14 cellular contexts compared by ENCODE assay signal in the genomic region with DNA sequence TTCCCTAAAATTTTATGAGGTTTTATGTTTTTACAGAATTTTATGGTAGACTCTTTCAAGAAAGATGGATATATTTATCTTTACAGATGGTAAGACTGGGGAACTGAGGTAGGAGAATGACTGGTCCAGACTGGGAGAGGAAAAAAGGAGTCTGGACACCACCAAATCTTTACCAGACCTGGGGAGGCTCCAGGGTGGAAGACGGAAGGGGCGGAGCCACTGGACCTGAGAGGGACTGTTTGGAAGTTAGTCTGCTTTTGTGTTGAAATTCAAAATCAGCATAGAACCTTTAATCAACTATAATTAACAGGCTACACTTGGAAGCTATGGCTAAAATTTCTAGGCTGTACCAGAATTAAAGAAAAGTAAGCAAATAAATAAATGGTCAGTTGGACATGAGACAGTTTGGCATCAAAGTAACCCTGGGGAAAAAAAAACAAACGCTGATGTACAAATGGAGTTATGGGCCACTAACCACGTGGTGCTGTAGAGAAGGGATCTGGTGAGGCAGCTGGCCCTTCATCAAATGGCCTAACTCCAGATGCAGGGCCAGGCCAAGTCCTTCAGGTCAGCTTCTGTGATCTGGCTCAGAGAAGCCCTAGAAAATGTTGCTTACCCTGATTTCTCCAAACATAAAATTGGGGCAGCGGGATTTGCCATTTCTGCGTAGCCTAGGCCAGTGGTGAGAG.
A peak's percentile ranks its signal among the peaks of the same experiment; 100 is the strongest.
DNase-seq lines count a peak whose midpoint lies in the region; ATAC-seq and TF ChIP-seq lines count a peak whose summit lies in the region.
"Had no signal": no experiment of that assay in that cellular context is flagged by ENCODE, and none has a peak within 500 bp of the region (broad histone marks: within the 10 kb centered on the region; RNA-seq: fewer than 3 reads in every experiment).

No MANE protein-coding gene starts in this region.

- TF ChIP-seq POLR2A in uterus (IDR thresholded peaks at IDR 0.05): no peak

- H3K27me3 ChIP-seq in uterus (no peaks in the 10 kb centered on the region), Caco-2 (replicated peaks; ENCODE audit: control insufficient read depth, insufficient read depth, low read length) (no peaks in the 10 kb centered on the region)
- H3K27me3 ChIP-seq: esophagus squamous epithelium, SJSA1 had no signal

- ATAC-seq in activated naive CD8-positive, alpha-beta T cell treated with anti-CD3 and anti-CD28 coated beads, Interleukin-2, amount 50 U/mL, for 24 hours: no peak
- no peak for ATAC-seq in HG03039 (IDR thresholded peaks at IDR 0.05; ENCODE audit: unreplicated experiment)
- ATAC-seq: A549 had no signal

- no TSS peak for BruUV-seq in Caco-2 (replicated peaks; lab: Mats Ljungman, UMichigan)

- POLR2A ChIA-PET in Caco-2 (lab: Charles Lee): no interaction called here

- TF ChIP-seq CTCF in uterus (IDR thresholded peaks at IDR 0.05): no peak
- no peak for TF ChIP-seq CTCF in Caco-2 (IDR thresholded peaks at IDR 0.05; ENCODE audit: insufficient read depth in 1 of 2, low read depth in 1 of 2, low read length in 1 of 2, severe bottlenecking in 1 of 2, unreplicated experiment in 1 of 2)

- CTCF ChIA-PET in Caco-2 (lab: Charles Lee): no interaction called here

- H3K4me1 ChIP-seq in uterus (no peaks in the 10 kb centered on the region), Caco-2 (no peaks in the 10 kb centered on the region)
- H3K4me1 ChIP-seq: A549 had no signal

- no peaks in the 10 kb centered on the region for H3K27me3 Mint-ChIP-seq in activated naive CD8-positive, alpha-beta T cell treated with anti-CD3 and anti-CD28 coated beads, Interleukin-2, amount 50 U/mL, for 24 hours
- no peaks in the 10 kb centered on the region for H3K27me3 Mint-ChIP-seq in activated naive CD8-positive, alpha-beta T cell treated with anti-CD3 and anti-CD28 coated beads for 36 hours
- H3K27me3 Mint-ChIP-seq in Caco-2 (ENCODE audit: insufficient read depth, unreplicated experiment): no peaks in the 10 kb centered on the region
- H3K27me3 Mint-ChIP-seq: central memory CD8-positive, alpha-beta T cell had no signal

- peak overlapping the region; percentile 17 to 61 for H3K27ac ChIP-seq in uterus
- H3K27ac ChIP-seq: A549, HL-60, SJSA1 had no signal

- H3K4me3 ChIP-seq in uterus (no peak overlapping the region), Caco-2 (ENCODE audit: low read depth, low read length) (no peak overlapping the region)
- H3K4me3 ChIP-seq: A549, esophagus squamous epithelium, SJSA1 had no signal

- no peak overlapping the region for H3K4me3 Mint-ChIP-seq in activated naive CD8-positive, alpha-beta T cell treated with anti-CD3 and anti-CD28 coated beads, Interleukin-2, amount 50 U/mL, for 24 hours
- H3K4me3 Mint-ChIP-seq in activated naive CD8-positive, alpha-beta T cell treated with anti-CD3 and anti-CD28 coated beads for 36 hours: no peak overlapping the region
- H3K4me3 Mint-ChIP-seq in Caco-2 (ENCODE audit: unreplicated experiment): no peak overlapping the region
- H3K4me3 Mint-ChIP-seq: central memory CD8-positive, alpha-beta T cell had no signal

- H3K9me3 Mint-ChIP-seq in activated naive CD8-positive, alpha-beta T cell treated with anti-CD3 and anti-CD28 coated beads, Interleukin-2, amount 50 U/mL, for 24 hours: no peaks in the 10 kb centered on the region
- H3K9me3 Mint-ChIP-seq in activated naive CD8-positive, alpha-beta T cell treated with anti-CD3 and anti-CD28 coated beads for 36 hours: no peaks in the 10 kb centered on the region
- H3K9me3 Mint-ChIP-seq in Caco-2 (ENCODE audit: unreplicated experiment): no peaks in the 10 kb centered on the region
- H3K9me3 Mint-ChIP-seq: central memory CD8-positive, alpha-beta T cell had no signal

- H3K4me1 Mint-ChIP-seq in activated naive CD8-positive, alpha-beta T cell treated with anti-CD3 and anti-CD28 coated beads, Interleukin-2, amount 50 U/mL, for 24 hours: peaks cover 6% of the 10 kb centered on the region
- no peaks in the 10 kb centered on the region for H3K4me1 Mint-ChIP-seq in activated naive CD8-positive, alpha-beta T cell treated with anti-CD3 and anti-CD28 coated beads for 36 hours
- H3K4me1 Mint-ChIP-seq in Caco-2 (ENCODE audit: low read depth, unreplicated experiment): peaks cover 7% of the 10 kb centered on the region
- H3K4me1 Mint-ChIP-seq: central memory CD8-positive, alpha-beta T cell had no signal

- peaks cover 12% of the 10 kb centered on the region for H3K36me3 Mint-ChIP-seq in activated naive CD8-positive, alpha-beta T cell treated with anti-CD3 and anti-CD28 coated beads, Interleukin-2, amount 50 U/mL, for 24 hours (ENCODE audit: low read depth)
- peaks cover 12% of the 10 kb centered on the region for H3K36me3 Mint-ChIP-seq in activated naive CD8-positive, alpha-beta T cell treated with anti-CD3 and anti-CD28 coated beads for 36 hours
- no peaks in the 10 kb centered on the region for H3K36me3 Mint-ChIP-seq in Caco-2 (ENCODE audit: insufficient read depth, unreplicated experiment)

- H3K27ac Mint-ChIP-seq in activated naive CD8-positive, alpha-beta T cell treated with anti-CD3 and anti-CD28 coated beads, Interleukin-2, amount 50 U/mL, for 24 hours: peak overlapping the region; percentile 19
- no peak overlapping the region for H3K27ac Mint-ChIP-seq in activated naive CD8-positive, alpha-beta T cell treated with anti-CD3 and anti-CD28 coated beads for 36 hours
- no peak overlapping the region for H3K27ac Mint-ChIP-seq in Caco-2 (ENCODE audit: unreplicated experiment)

- H3K36me3 ChIP-seq in uterus (no peaks in the 10 kb centered on the region), Caco-2 (ENCODE audit: control insufficient read depth, insufficient read depth, low read length) (no peaks in the 10 kb centered on the region; the same call in 1 of the 2 replicates)
- H3K36me3 ChIP-seq: esophagus squamous epithelium, SJSA1 had no signal

- H3K9me3 ChIP-seq in uterus (no peaks in the 10 kb centered on the region), Caco-2 (no peaks in the 10 kb centered on the region; the same call in 1 of the 2 replicates)
- H3K9me3 ChIP-seq: A549, esophagus squamous epithelium, SJSA1 had no signal

- DNase-seq in activated naive CD8-positive, alpha-beta T cell treated with anti-CD3 and anti-CD28 coated beads, Interleukin-2, amount 50 U/mL, for 24 hours: no peak
- no peak for DNase-seq in activated naive CD8-positive, alpha-beta T cell treated with anti-CD3 and anti-CD28 coated beads for 36 hours
- peak; percentile 68 for DNase-seq in fibroblast of peridontal ligament (ENCODE audit: extremely low read depth)
- DNase-seq in mucosa of gallbladder (ENCODE audit: low spot score): peak; percentile 17
- DNase-seq in uterus: peak; percentile 76 to 81
- DNase-seq in Caco-2: no peak
- no peak for DNase-seq in NCI-H146 treated with DMSO at 0.1 percent for 48 hours (lab: John Stamatoyannopoulos, UW; ENCODE audit: unreplicated experiment)
- DNase-seq: esophagus squamous epithelium; stimulated activated CD4-positive, alpha-beta T cell treated with anti-CD3 and anti-CD28 coated beads, Interleukin-4, amount 100 ng/mL, for 24 hours had no signal

- intact Hi-C loops in uterus (cut with DNase I; ENCODE audit: low total_unique reads) (no loop called here), Caco-2 (cut with micrococcal nuclease; ENCODE audit: unreplicated experiment) (no loop called here)

Comparison
In these comparisons a context has a peak if more than half of its experiments do, and no peak if none do; other contexts are left out.
1. DNase-seq: peak in fibroblast of peridontal ligament (single experiment), mucosa of gallbladder (single experiment) and uterus (2 of 2); none in activated naive CD8-positive, alpha-beta T cell treated with anti-CD3 and anti-CD28 coated beads, Interleukin-2, amount 50 U/mL, for 24 hours (single experiment), activated naive CD8-positive, alpha-beta T cell treated with anti-CD3 and anti-CD28 coated beads for 36 hours (single experiment), Caco-2 (0 of 2) and NCI-H146 treated with DMSO at 0.1 percent for 48 hours (single experiment).